ENCODE assay signal across 13 cellular contexts in the genomic region with DNA sequence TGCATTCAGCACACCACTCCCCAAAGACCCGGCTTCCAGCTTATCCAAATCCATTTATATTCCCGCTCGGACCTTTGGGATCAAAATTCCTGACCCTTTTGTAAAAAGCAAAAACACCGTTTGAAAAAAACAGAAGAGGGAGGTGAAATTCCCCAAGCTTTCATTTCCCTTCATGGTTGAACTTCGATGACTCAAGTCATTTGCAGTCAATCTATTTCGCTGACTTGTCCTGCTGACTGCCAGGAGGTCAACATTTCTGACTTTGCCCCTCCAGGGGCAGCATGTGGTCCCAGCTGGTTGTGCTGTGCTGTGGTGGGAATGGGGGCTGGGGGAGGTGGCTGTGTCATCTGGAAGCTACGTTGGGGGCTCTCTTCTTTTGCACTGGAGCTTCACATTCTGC.
A peak's percentile ranks its signal among the peaks of the same experiment; 100 is the strongest.
DNase-seq lines count a peak whose midpoint lies in the region; ATAC-seq and TF ChIP-seq lines count a peak whose summit lies in the region.
"Had no signal": no experiment of that assay in that cellular context is flagged by ENCODE, and none has a peak within 500 bp of the region (broad histone marks: within the 10 kb centered on the region; RNA-seq: fewer than 3 reads in every experiment).

No MANE protein-coding gene starts in this region.

- 0 out of 2 replicates have a peak overlapping the region, but pooled peaks have one; percentile 11 for H3K23ac ChIP-seq in IMR-90 (ENCODE audit: low read depth, low read length)

- H2AFZ ChIP-seq in IMR-90 (replicated peaks; ENCODE audit: low read length, poor library complexity) = peak overlapping the region; percentile 78

- H3K36me3 ChIP-seq in IMR-90 (ENCODE audit: control insufficient read depth, insufficient read depth, low read length) = no peaks in the 10 kb centered on the region

- TF ChIP-seq CTCF in AG10803 (conservative IDR thresholded peaks at IDR 0.05; ENCODE audit: low read length) (no peak), IMR-90 (conservative IDR thresholded peaks at IDR 0.05; ENCODE audit: low read depth, low read length) (no peak), astrocyte of the spinal cord (IDR thresholded peaks at IDR 0.05; ENCODE audit: low read depth, low read length) (no peak), natural killer cell (IDR thresholded peaks at IDR 0.05) (no peak)

- no peaks in the 10 kb centered on the region for H4K20me1 ChIP-seq in IMR-90 (ENCODE audit: insufficient read depth, low read length)

- H3K4ac ChIP-seq in IMR-90 (ENCODE audit: low read depth, low read length) = peak overlapping the region; percentile 51

- H3K9me3 Mint-ChIP-seq in natural killer cell = peaks cover 0 to 2% of the 10 kb centered on the region in 2 donors

- no peak overlapping the region for H3K18ac ChIP-seq in IMR-90 (ENCODE audit: low read depth, low read length)

- H3K9ac ChIP-seq in IMR-90 (ENCODE audit: low read depth, low read length) = no peak overlapping the region

- H3K27me3 ChIP-seq in IMR-90 (ENCODE audit: control insufficient read depth, insufficient read depth, low read length) = no peaks in the 10 kb centered on the region

- no peak overlapping the region for H2BK15ac ChIP-seq in IMR-90 (ENCODE audit: low read depth, low read length)

- BruUV-seq in IMR-90 (replicated peaks; lab: Mats Ljungman, UMichigan) = no TSS peak

- H3K4me1 ChIP-seq in IMR-90 (ENCODE audit: control insufficient read depth, insufficient read depth, low read length) = no peaks in the 10 kb centered on the region; the same call in 1 of the 2 replicates

- peak overlapping the region; percentile 62 for H2BK120ac ChIP-seq in IMR-90 (ENCODE audit: low read depth, low read length)

- no peak overlapping the region for H3K27ac ChIP-seq in IMR-90 (ENCODE audit: insufficient read depth, low read length)

- H3K79me1 ChIP-seq in IMR-90 (ENCODE audit: low read depth in 1 of 2, low read length in 2 of 2) = no peaks in the 10 kb centered on the region

- dilution Hi-C loops in IMR-90 (cut with HindIII; ENCODE audit: low sequenced_read_pairs, unreplicated experiment) = no loop called here

- CTCF ChIA-PET in IMR-90 (lab: Yijun Ruan, JAX) = no interaction called here

- TF ChIP-seq RAD21 in IMR-90 (IDR thresholded peaks at IDR 0.05; ENCODE audit: low read length) = no peak

- no peaks in the 10 kb centered on the region for H3K9me1 ChIP-seq in IMR-90 (ENCODE audit: insufficient read depth, low read length)

- H3K4me1 Mint-ChIP-seq in natural killer cell = peaks cover 17 to 27% of the 10 kb centered on the region in 2 donors
- H3K4me1 Mint-ChIP-seq: CD8-positive, alpha-beta memory T cell had no signal

- peaks cover 20 to 34% of the 10 kb centered on the region in 2 donors for H3K27me3 Mint-ChIP-seq in natural killer cell (ENCODE audit: low read depth in 2 of 2)

- no peak overlapping the region for H3K27ac Mint-ChIP-seq in natural killer cell
- H3K27ac Mint-ChIP-seq: T-helper 1 cell treated with Interleukin-12 subunit alpha and Interleukin-12 subunit beta and Interleukin-4 antibody, amounts not matched to agents 30 μg/mL and 1 μg/mL, for 36 hours had no signal

- no peak for TF ChIP-seq POLR2A in IMR-90 (IDR thresholded peaks at IDR 0.05; ENCODE audit: low read depth, low read length)

- H4K91ac ChIP-seq in IMR-90 (ENCODE audit: insufficient read depth, low read depth, low read length) = peak overlapping the region; percentile 32

- no peak overlapping the region for H4K5ac ChIP-seq in IMR-90 (ENCODE audit: low read depth, low read length)

- H3K36me3 Mint-ChIP-seq in natural killer cell = peaks cover 5% of the 10 kb centered on the region
- H3K36me3 Mint-ChIP-seq: CD8-positive, alpha-beta memory T cell had no signal

- no peak overlapping the region for H2BK5ac ChIP-seq in IMR-90 (ENCODE audit: low read depth, low read length, poor library complexity, severe bottlenecking)

- no peak overlapping the region; the same call in 1 of the 2 replicates for H2BK20ac ChIP-seq in IMR-90 (ENCODE audit: low read depth, low read length)

- intact Hi-C loops in IMR-90 (cut with micrococcal nuclease) (no loop called here), natural killer cell (cut with micrococcal nuclease) (no loop called here)

- H3K4me2 ChIP-seq in IMR-90 (ENCODE audit: low read depth, low read length) = peak overlapping the region; percentile 31; the same call in 1 of the 2 replicates

- 0 out of 2 replicates have a peak, but pooled peaks cover 1% of the 10 kb centered on the region for H3K9me3 ChIP-seq in IMR-90 (ENCODE audit: control insufficient read depth, insufficient read depth, low read length)

- H4K8ac ChIP-seq in IMR-90 (ENCODE audit: low read depth in 2 of 2, low read length in 2 of 2) = no peak overlapping the region

- no peak overlapping the region for H3K56ac ChIP-seq in IMR-90 (ENCODE audit: extremely low read depth, insufficient read depth, low read length)

- peak overlapping the region; percentile 47 for H3K4me3 Mint-ChIP-seq in natural killer cell
- H3K4me3 Mint-ChIP-seq: CD8-positive, alpha-beta memory T cell; T-helper 1 cell treated with Interleukin-12 subunit alpha and Interleukin-12 subunit beta and Interleukin-4 antibody, amounts not matched to agents 30 μg/mL and 1 μg/mL, for 36 hours had no signal

- DNase-seq in AG10803 (ENCODE audit: low read depth) = no peak
- peak; percentile 10 for DNase-seq in IMR-90
- no peak for DNase-seq in astrocyte of the spinal cord (ENCODE audit: low read depth, low spot score)
- no peak for DNase-seq in natural killer cell
- no peak for DNase-seq in GF-D8 (lab: John Stamatoyannopoulos, UW)
- DNase-seq in activated CD8-positive, alpha-beta memory T cell treated with anti-CD3 and anti-CD28 coated beads, Interleukin-2, amount 50 U/mL, for 48 hours = no peak
- no peak for DNase-seq in T-helper 1 cell
- no peak for DNase-seq in activated CD4-positive, alpha-beta T cell treated with anti-CD3 and anti-CD28 coated beads for 48 hours
- DNase-seq: amygdala; CD8-positive, alpha-beta memory T cell; NCI-H187; small intestine had no signal

- H3K4me3 ChIP-seq in AG10803 (ENCODE audit: low read length) (peak overlapping the region; percentile 49), IMR-90 (ENCODE audit: insufficient read depth, low read depth, low read length) (no peak overlapping the region), astrocyte of the spinal cord (ENCODE audit: low read depth, low read length) (peak overlapping the region; percentile 21)

- H2AK5ac ChIP-seq in IMR-90 (ENCODE audit: low read depth, low read length) = no peak overlapping the region

- POLR2A ChIA-PET in IMR-90 (lab: Charles Lee; ENCODE audit: unreplicated experiment) = interaction anchor here (0.6 kb wide), 1 partner anchor 26 kb away, joined by 23 read pairs; no protein-coding TSS in a partner anchor

- no peak overlapping the region for H3K14ac ChIP-seq in IMR-90 (replicated peaks; ENCODE audit: low read depth, low read length)

- no peak overlapping the region for H2AK9ac ChIP-seq in IMR-90 (replicated peaks; ENCODE audit: low read depth, low read length, poor library complexity)

- ATAC-seq in IMR-90 (ENCODE audit: low read depth) (no peak), natural killer cell (no peak)

- in situ Hi-C loops in IMR-90 (cut with MboI; ENCODE audit: low sequenced_read_pairs) (no loop called here), astrocyte of the spinal cord (cut with HindIII; ENCODE audit: low sequenced_read_pairs) (no loop called here)

- no CpG with 5 or more reads among the region's 7 CpGs for WGBS in IMR-90 (ENCODE audit: extremely low coverage in 2 of 2, insufficient read length in 1 of 2), 2 experiments

TF ChIP-seq in IMR-90, 13 proteins besides CTCF, POLR2A, EP300 and RAD21:
- TF ChIP-seq FOS (IDR thresholded peaks at IDR 0.05; ENCODE audit: low read depth, low read length) (no peak), CEBPB (IDR thresholded peaks at IDR 0.05; ENCODE audit: low read depth, low read length) (no peak), MXI1 (IDR thresholded peaks at IDR 0.05; ENCODE audit: borderline replicate concordance, low read depth, low read length) (no peak), NFE2L2 (IDR thresholded peaks at IDR 0.05; ENCODE audit: low read depth, low read length) (no peak), USF2 (IDR thresholded peaks at IDR 0.05; ENCODE audit: low read depth, low read length) (no peak), RFX5 (IDR thresholded peaks at IDR 0.05; ENCODE audit: low read depth, low read length) (no peak), MAZ (IDR thresholded peaks at IDR 0.05; ENCODE audit: borderline replicate concordance, low read depth, low read length) (no peak), BHLHE40 (IDR thresholded peaks at IDR 0.05; ENCODE audit: low read depth, low read length) (no peak), SMC3 (IDR thresholded peaks at IDR 0.05; ENCODE audit: low read depth, low read length) (no peak), CHD1 (IDR thresholded peaks at IDR 0.05; ENCODE audit: low read depth, low read length) (no peak), RCOR1 (IDR thresholded peaks at IDR 0.05; ENCODE audit: insufficient replicate concordance, low read length) (no peak)
- TF ChIP-seq, protein P1, sequence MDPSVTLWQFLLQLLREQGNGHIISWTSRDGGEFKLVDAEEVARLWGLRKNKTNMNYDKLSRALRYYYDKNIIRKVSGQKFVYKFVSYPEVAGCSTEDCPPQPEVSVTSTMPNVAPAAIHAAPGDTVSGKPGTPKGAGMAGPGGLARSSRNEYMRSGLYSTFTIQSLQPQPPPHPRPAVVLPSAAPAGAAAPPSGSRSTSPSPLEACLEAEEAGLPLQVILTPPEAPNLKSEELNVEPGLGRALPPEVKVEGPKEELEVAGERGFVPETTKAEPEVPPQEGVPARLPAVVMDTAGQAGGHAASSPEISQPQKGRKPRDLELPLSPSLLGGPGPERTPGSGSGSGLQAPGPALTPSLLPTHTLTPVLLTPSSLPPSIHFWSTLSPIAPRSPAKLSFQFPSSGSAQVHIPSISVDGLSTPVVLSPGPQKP (IDR thresholded peaks at IDR 0.05; ENCODE audit: borderline replicate concordance, low read depth, low read length) = no peak
